Comparison of ENCODE assay signal across 2 cellular contexts in genomic region chr6:11543919-11544518, GRCh38.
TF ChIP-seq lines count a peak whose summit lies in the region.

No MANE protein-coding gene starts in this region.

TF ChIP-seq in IMR-90, 13 proteins besides CTCF, POLR2A, EP300 and RAD21:
- TF ChIP-seq BHLHE40 (IDR thresholded peaks at IDR 0.05; ENCODE audit: low read depth, low read length) (no peak), MAFK (IDR thresholded peaks at IDR 0.05; ENCODE audit: low read depth, low read length) (peak; percentile 59), USF2 (IDR thresholded peaks at IDR 0.05; ENCODE audit: low read depth, low read length) (no peak), CEBPB (IDR thresholded peaks at IDR 0.05; ENCODE audit: low read depth, low read length) (no peak)

TF ChIP-seq in K562, 482 proteins besides CTCF, POLR2A, EP300 and RAD21:
- peak; percentile 49 for TF ChIP-seq MAFF (IDR thresholded peaks at IDR 0.05; ENCODE audit: low read length)
- peak; percentile 30; the same call in 1 of the 2 replicates for TF ChIP-seq MAFK (IDR thresholded peaks at IDR 0.05; ENCODE audit: low read length)
- peak; percentile 39; the same call in 1 of the 2 replicates for TF ChIP-seq C11orf30 (IDR thresholded peaks at IDR 0.05; ENCODE audit: low read depth)
- TF ChIP-seq ATF4 (CRISPR knock-in tag; IDR thresholded peaks at IDR 0.05) = no peak
- TF ChIP-seq SMC3 (conservative IDR thresholded peaks at IDR 0.05; ENCODE audit: insufficient read depth, low read depth, low read length) = no peak
- no peak for TF ChIP-seq MEF2A (IDR thresholded peaks at IDR 0.05; ENCODE audit: control insufficient read depth, low read depth, low read length)
- TF ChIP-seq, protein P1, sequence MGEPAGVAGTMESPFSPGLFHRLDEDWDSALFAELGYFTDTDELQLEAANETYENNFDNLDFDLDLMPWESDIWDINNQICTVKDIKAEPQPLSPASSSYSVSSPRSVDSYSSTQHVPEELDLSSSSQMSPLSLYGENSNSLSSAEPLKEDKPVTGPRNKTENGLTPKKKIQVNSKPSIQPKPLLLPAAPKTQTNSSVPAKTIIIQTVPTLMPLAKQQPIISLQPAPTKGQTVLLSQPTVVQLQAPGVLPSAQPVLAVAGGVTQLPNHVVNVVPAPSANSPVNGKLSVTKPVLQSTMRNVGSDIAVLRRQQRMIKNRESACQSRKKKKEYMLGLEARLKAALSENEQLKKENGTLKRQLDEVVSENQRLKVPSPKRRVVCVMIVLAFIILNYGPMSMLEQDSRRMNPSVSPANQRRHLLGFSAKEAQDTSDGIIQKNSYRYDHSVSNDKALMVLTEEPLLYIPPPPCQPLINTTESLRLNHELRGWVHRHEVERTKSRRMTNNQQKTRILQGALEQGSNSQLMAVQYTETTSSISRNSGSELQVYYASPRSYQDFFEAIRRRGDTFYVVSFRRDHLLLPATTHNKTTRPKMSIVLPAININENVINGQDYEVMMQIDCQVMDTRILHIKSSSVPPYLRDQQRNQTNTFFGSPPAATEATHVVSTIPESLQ (CRISPR knock-in tag; IDR thresholded peaks at IDR 0.05) = no peak
- TF ChIP-seq ZNF316 (IDR thresholded peaks at IDR 0.05) = peak; percentile 67
- TF ChIP-seq HDGF (IDR thresholded peaks at IDR 0.05) = no peak
